Comparison of ENCODE assay signal across 17 cellular contexts in the genomic region with DNA sequence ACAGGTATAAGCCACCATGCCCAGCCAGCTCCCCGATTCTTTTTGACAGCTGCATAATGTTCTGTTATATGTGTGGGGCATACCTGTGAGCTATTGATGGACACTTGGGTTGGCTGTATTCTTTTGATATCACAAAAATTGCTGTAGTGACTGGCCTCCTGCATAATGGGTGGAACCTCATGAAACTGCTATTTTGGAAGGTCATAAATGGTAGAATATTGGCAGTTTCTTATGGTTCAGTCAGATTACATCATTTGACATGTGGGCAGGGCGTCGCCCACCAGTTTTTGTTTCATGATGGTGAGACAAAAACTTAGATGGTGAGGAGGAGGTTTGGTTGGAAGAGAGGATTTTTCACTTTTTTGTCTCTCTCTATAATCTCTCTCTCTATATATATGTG. TPM values are rescaled to one million over a fixed set of nuclear protein-coding genes. Genes with fewer than 3 reads are reported as not detected.
DNase-seq lines count a peak whose midpoint lies in the region; ATAC-seq, FAIRE-seq and TF ChIP-seq lines count a peak whose summit lies in the region.
"Had no signal": no experiment of that assay in that cellular context is flagged by ENCODE, and none has a peak within 500 bp of the region (broad histone marks: within the 10 kb centered on the region; RNA-seq: fewer than 3 reads in every experiment).

No MANE protein-coding gene starts in this region.

- no peak for TF ChIP-seq POLR2A in K562 (conservative IDR thresholded peaks at IDR 0.05)

- TF ChIP-seq CTCF in K562 (IDR thresholded peaks at IDR 0.05 in 2 of 3, conservative IDR thresholded peaks at IDR 0.05 in 1 of 3; ENCODE audit: insufficient read depth in 2 of 3, low read depth in 1 of 3, low read length in 3 of 3) (no peak), type B pancreatic cell (conservative IDR thresholded peaks at IDR 0.05) (no peak)

- H3K79me2 ChIP-seq in K562 (ENCODE audit: control insufficient read depth, insufficient read depth, low read length) = no peaks in the 10 kb centered on the region

- POLR2A ChIA-PET in K562 (lab: Yijun Ruan, JAX) = interaction anchor here (0.7 kb wide), 1 partner anchor 8 kb away, joined by 3 read pairs; no protein-coding TSS in a partner anchor
- POLR2A ChIA-PET in naive thymus-derived CD4-positive, alpha-beta T cell (lab: Charles Lee) = interaction anchor here (1.1 kb wide), 1 partner anchor 9 kb away, joined by 3 read pairs; no protein-coding TSS in a partner anchor

- H2AFZ ChIP-seq in K562 (ENCODE audit: low read depth, low read length) = no peak overlapping the region

- H3K9me3 Mint-ChIP-seq in activated CD8-positive, alpha-beta memory T cell treated with anti-CD3 and anti-CD28 coated beads, Interleukin-2, amount 10 ng/mL, durations not matched to agents 7 days and 5 days (ENCODE audit: low read depth) = no peaks in the 10 kb centered on the region
- no peaks in the 10 kb centered on the region for H3K9me3 Mint-ChIP-seq in T-helper 2 cell treated with Interferon-gamma antibody and Interleukin-4, amounts not matched to agents 5 μg/mL and 100 μg/mL, for 36 hours
- H3K9me3 Mint-ChIP-seq in stimulated activated naive CD8-positive, alpha-beta T cell treated with anti-CD3 and anti-CD28 coated beads, Interleukin-15, amount 100 ng/mL, for 72 hours = peaks cover 0 to 4% of the 10 kb centered on the region in 2 donors
- no peaks in the 10 kb centered on the region for H3K9me3 Mint-ChIP-seq in naive thymus-derived CD4-positive, alpha-beta T cell
- no peaks in the 10 kb centered on the region for H3K9me3 Mint-ChIP-seq in type B pancreatic cell
- H3K9me3 Mint-ChIP-seq: H9 had no signal

- H4K20me1 ChIP-seq in K562 (replicated peaks; ENCODE audit: control insufficient read depth, insufficient read depth, low read length) = no peaks in the 10 kb centered on the region

- in situ Hi-C loops in K562 (cut with MboI) = no loop called here

- no peak overlapping the region for H3K4me3 ChIP-seq in K562
- no peak overlapping the region for H3K4me3 ChIP-seq in naive thymus-derived CD4-positive, alpha-beta T cell (ENCODE audit: low read length)
- H3K4me3 ChIP-seq: A549 had no signal

- WGBS in K562 (ENCODE audit: insufficient coverage, low coverage, missing lambda C conversion rate) = 90% methylated on average over 3 of the region's 3 CpGs

- DNase-seq in activated CD8-positive, alpha-beta memory T cell treated with anti-CD3 and anti-CD28 coated beads, Interleukin-2, amount 10 ng/mL, durations not matched to agents 7 days and 5 days = no peak
- no peak for DNase-seq in activated CD8-positive, alpha-beta memory T cell treated with anti-CD3 and anti-CD28 coated beads, Interleukin-2, amount 50 U/mL, for 4 hours
- no peak for DNase-seq in T-helper 2 cell treated with Interferon-gamma antibody and Interleukin-4, amounts not matched to agents 5 μg/mL and 100 μg/mL, for 36 hours (ENCODE audit: low spot score)
- no peak for DNase-seq in K562 (ENCODE audit: extremely low read depth in 1 of 4, low spot score in 3 of 4)
- DNase-seq in stimulated activated naive CD8-positive, alpha-beta T cell treated with anti-CD3 and anti-CD28 coated beads, Interleukin-15, amount 100 ng/mL, for 72 hours = peak in 1 of 2 donors; percentile 31
- no peak for DNase-seq in naive thymus-derived CD4-positive, alpha-beta T cell
- no peak for DNase-seq in type B pancreatic cell (ENCODE audit: extremely low spot score, unreplicated experiment)
- DNase-seq: COR-L47, DMS153, H9, NCI-H1048, NCI-H1436 treated with DMSO at 0.1 percent for 48 hours, NCI-H2081, NCI-H748 treated with DMSO at 0.1 percent for 48 hours had no signal

- peaks cover 0 to 5% of the 10 kb centered on the region in 2 experiments; a peak in 2 of 5 replicates for H3K4me1 ChIP-seq in K562 (replicated peaks in 1 of 2; ENCODE audit: control insufficient read depth in 2 of 2, insufficient read depth in 2 of 2, low read length in 2 of 2)
- no peaks in the 10 kb centered on the region for H3K4me1 ChIP-seq in naive thymus-derived CD4-positive, alpha-beta T cell (ENCODE audit: control insufficient read depth in 2 of 2, insufficient read depth in 2 of 2, low read length in 2 of 2)
- H3K4me1 ChIP-seq: A549 had no signal

- H3K36me3 ChIP-seq in K562 (ENCODE audit: control insufficient read depth, insufficient read depth, low read length) = peaks cover 82% of the 10 kb centered on the region; the same call in 2 of the 3 replicates
- peaks cover 0 to 26% (median 3%) of the 10 kb centered on the region in 3 experiments for H3K36me3 ChIP-seq in naive thymus-derived CD4-positive, alpha-beta T cell (ENCODE audit: control insufficient read depth in 2 of 3, insufficient read depth in 3 of 3, low read length in 3 of 3)

- no peaks in the 10 kb centered on the region for H3K27me3 ChIP-seq in K562 (ENCODE audit: control insufficient read depth in 2 of 2, insufficient read depth in 2 of 2, low read length in 2 of 2)
- no peaks in the 10 kb centered on the region for H3K27me3 ChIP-seq in naive thymus-derived CD4-positive, alpha-beta T cell (ENCODE audit: control insufficient read depth in 2 of 2, insufficient read depth in 2 of 2, low read length in 2 of 2)

- H3K9ac ChIP-seq in K562 (ENCODE audit: insufficient read depth in 1 of 2, low read depth in 2 of 2, low read length in 2 of 2) = no peak overlapping the region

- no peak overlapping the region for H3K4me2 ChIP-seq in K562 (ENCODE audit: insufficient read depth, low read length)
- H3K4me2 ChIP-seq: A549 had no signal

- peaks cover 21% of the 10 kb centered on the region for H3K36me3 Mint-ChIP-seq in activated CD8-positive, alpha-beta memory T cell treated with anti-CD3 and anti-CD28 coated beads, Interleukin-2, amount 10 ng/mL, durations not matched to agents 7 days and 5 days
- H3K36me3 Mint-ChIP-seq in T-helper 2 cell treated with Interferon-gamma antibody and Interleukin-4, amounts not matched to agents 5 μg/mL and 100 μg/mL, for 36 hours (ENCODE audit: low read depth) = peaks cover 46% of the 10 kb centered on the region
- H3K36me3 Mint-ChIP-seq in naive thymus-derived CD4-positive, alpha-beta T cell = peaks cover 5 to 47% (median 14%) of the 10 kb centered on the region in 5 donors
- peaks cover 12% of the 10 kb centered on the region for H3K36me3 Mint-ChIP-seq in type B pancreatic cell

- no peak overlapping the region for H3K4me3 Mint-ChIP-seq in activated CD8-positive, alpha-beta memory T cell treated with anti-CD3 and anti-CD28 coated beads, Interleukin-2, amount 10 ng/mL, durations not matched to agents 7 days and 5 days
- H3K4me3 Mint-ChIP-seq in T-helper 2 cell treated with Interferon-gamma antibody and Interleukin-4, amounts not matched to agents 5 μg/mL and 100 μg/mL, for 36 hours = no peak overlapping the region
- peak overlapping the region in 1 of 2 donors; percentile 49 for H3K4me3 Mint-ChIP-seq in stimulated activated naive CD8-positive, alpha-beta T cell treated with anti-CD3 and anti-CD28 coated beads, Interleukin-15, amount 100 ng/mL, for 72 hours
- no peak overlapping the region for H3K4me3 Mint-ChIP-seq in naive thymus-derived CD4-positive, alpha-beta T cell
- H3K4me3 Mint-ChIP-seq in type B pancreatic cell = no peak overlapping the region
- H3K4me3 Mint-ChIP-seq: H9 had no signal

- TF ChIP-seq RAD21 in K562 (CRISPR knock-in tag; conservative IDR thresholded peaks at IDR 0.05 in 1 of 2, IDR thresholded peaks at IDR 0.05 in 1 of 2) = no peak

- intact Hi-C loops in K562 (cut with micrococcal nuclease) = no loop called here
- intact Hi-C loops in naive thymus-derived CD4-positive, alpha-beta T cell (cut with micrococcal nuclease) = no loop called here

- BruUV-seq in K562 (replicated peaks; lab: Mats Ljungman, UMichigan) = no TSS peak

- no peaks in the 10 kb centered on the region for H3K9me3 ChIP-seq in K562 (replicated peaks; ENCODE audit: control insufficient read depth, insufficient read depth, low read depth, low read length)
- no peaks in the 10 kb centered on the region for H3K9me3 ChIP-seq in naive thymus-derived CD4-positive, alpha-beta T cell (ENCODE audit: control insufficient read depth in 2 of 3, low read length in 3 of 3)
- H3K9me3 ChIP-seq: A549 had no signal

- H3K9me1 ChIP-seq in K562 (ENCODE audit: control insufficient read depth, insufficient read depth, low read length) = no peaks in the 10 kb centered on the region

- no peak overlapping the region for H3K27ac ChIP-seq in K562 (ENCODE audit: extremely low read depth, low read depth, low read length)
- no peak overlapping the region for H3K27ac ChIP-seq in naive thymus-derived CD4-positive, alpha-beta T cell (ENCODE audit: low read depth, low read length)
- H3K27ac ChIP-seq: A549, C4-2B had no signal

- no peak for TF ChIP-seq EP300 in K562 (IDR thresholded peaks at IDR 0.05; ENCODE audit: low read length)

- no peak for FAIRE-seq in K562 (lab: Jason Lieb, UNC)
- FAIRE-seq: A549, GM19239 had no signal

- CTCF ChIA-PET in activated CD8-positive, alpha-beta memory T cell treated with anti-CD3 and anti-CD28 coated beads, Interleukin-2, amount 10 ng/mL, durations not matched to agents 7 days and 5 days (lab: Charles Lee) = interaction anchor here (0.7 to 1.2 kb wide), 2 partner anchors 8 to 82 kb away, joined by 3 read pairs; no protein-coding TSS in a partner anchor
- CTCF ChIA-PET in K562 (lab: Yijun Ruan, JAX; ENCODE audit: low intra/inter-chr PET ratio) = no interaction called here
- CTCF ChIA-PET in naive thymus-derived CD4-positive, alpha-beta T cell (lab: Charles Lee) = interaction anchor here (0.6 kb wide), 1 partner anchor 37 kb away, joined by 3 read pairs; no protein-coding TSS in a partner anchor

- H3K4me1 Mint-ChIP-seq in activated CD8-positive, alpha-beta memory T cell treated with anti-CD3 and anti-CD28 coated beads, Interleukin-2, amount 10 ng/mL, durations not matched to agents 7 days and 5 days = peaks cover 9% of the 10 kb centered on the region
- peaks cover 4% of the 10 kb centered on the region for H3K4me1 Mint-ChIP-seq in T-helper 2 cell treated with Interferon-gamma antibody and Interleukin-4, amounts not matched to agents 5 μg/mL and 100 μg/mL, for 36 hours (ENCODE audit: low read depth)
- H3K4me1 Mint-ChIP-seq in stimulated activated naive CD8-positive, alpha-beta T cell treated with anti-CD3 and anti-CD28 coated beads, Interleukin-15, amount 100 ng/mL, for 72 hours = peaks cover 16% of the 10 kb centered on the region
- peaks cover under 1 to 7% (median 2%) of the 10 kb centered on the region in 7 donors for H3K4me1 Mint-ChIP-seq in naive thymus-derived CD4-positive, alpha-beta T cell
- no peaks in the 10 kb centered on the region for H3K4me1 Mint-ChIP-seq in type B pancreatic cell (ENCODE audit: unreplicated experiment)
- H3K4me1 Mint-ChIP-seq: H9 had no signal

- peak; percentile 20 for ATAC-seq in activated CD8-positive, alpha-beta memory T cell treated with anti-CD3 and anti-CD28 coated beads, Interleukin-2, amount 10 ng/mL, durations not matched to agents 7 days and 5 days
- ATAC-seq in K562 = no peak
- ATAC-seq in stimulated activated naive CD8-positive, alpha-beta T cell treated with anti-CD3 and anti-CD28 coated beads, Interleukin-15, amount 100 ng/mL, for 72 hours = peak; percentile 62
- ATAC-seq in naive thymus-derived CD4-positive, alpha-beta T cell = no peak
- ATAC-seq: A549 had no signal

- H3K27ac Mint-ChIP-seq in activated CD8-positive, alpha-beta memory T cell treated with anti-CD3 and anti-CD28 coated beads, Interleukin-2, amount 10 ng/mL, durations not matched to agents 7 days and 5 days = peak overlapping the region; percentile 67
- peak overlapping the region; percentile 73 for H3K27ac Mint-ChIP-seq in T-helper 2 cell treated with Interferon-gamma antibody and Interleukin-4, amounts not matched to agents 5 μg/mL and 100 μg/mL, for 36 hours
- H3K27ac Mint-ChIP-seq in stimulated activated naive CD8-positive, alpha-beta T cell treated with anti-CD3 and anti-CD28 coated beads, Interleukin-15, amount 100 ng/mL, for 72 hours = peak overlapping the region; percentile 86 to 88
- peak overlapping the region in 2 of 9 donors; percentile 14 to 31 for H3K27ac Mint-ChIP-seq in naive thymus-derived CD4-positive, alpha-beta T cell
- no peak overlapping the region for H3K27ac Mint-ChIP-seq in type B pancreatic cell
- H3K27ac Mint-ChIP-seq: H9 had no signal

- H3K27me3 Mint-ChIP-seq in activated CD8-positive, alpha-beta memory T cell treated with anti-CD3 and anti-CD28 coated beads, Interleukin-2, amount 10 ng/mL, durations not matched to agents 7 days and 5 days = no peaks in the 10 kb centered on the region
- H3K27me3 Mint-ChIP-seq in T-helper 2 cell treated with Interferon-gamma antibody and Interleukin-4, amounts not matched to agents 5 μg/mL and 100 μg/mL, for 36 hours (ENCODE audit: low read depth) = no peaks in the 10 kb centered on the region
- H3K27me3 Mint-ChIP-seq in stimulated activated naive CD8-positive, alpha-beta T cell treated with anti-CD3 and anti-CD28 coated beads, Interleukin-15, amount 100 ng/mL, for 72 hours = no peaks in the 10 kb centered on the region
- H3K27me3 Mint-ChIP-seq in naive thymus-derived CD4-positive, alpha-beta T cell = no peaks in the 10 kb centered on the region
- no peaks in the 10 kb centered on the region for H3K27me3 Mint-ChIP-seq in type B pancreatic cell

RNA-seq across cellular contexts. Expression of a gene that starts 26.7 kb away (rescaled TPM):
- total RNA-seq in activated CD8-positive, alpha-beta memory T cell treated with anti-CD3 and anti-CD28 coated beads, Interleukin-2, amount 10 ng/mL, durations not matched to agents 7 days and 5 days = 10 to 100 TPM; 56.5 to 88.0 TPM
- total RNA-seq in K562 (2011; cell fraction: chromatin; rRNA removed; ENCODE audit: low replicate concordance) = 337 and 699 TPM in 2 replicates
- total RNA-seq in K562 (2011; cell fraction: nucleolus; rRNA removed) = 179 and 196 TPM in 2 replicates
- 243 and 244 TPM in 2 replicates for total RNA-seq in K562 (2011; cell fraction: nucleoplasm; rRNA removed)
- total RNA-seq in K562 (2014; rRNA removed) (78.2 and 82.6 TPM in 2 replicates), K562 (2014; rRNA removed; fragmentation: Illumina TruSeq; extraction: Trizol) (67.6 and 81.1 TPM in 2 replicates), K562 (2015; rRNA removed; fragmentation: Illumina TruSeq; extraction: Trizol) (73.9 and 83.8 TPM in 2 replicates), K562 (2021) (101 and 113 TPM in 2 replicates), type B pancreatic cell (ENCODE audit: low replicate concordance) (52.9 and 56.6 TPM in 2 replicates)
- polyA plus RNA-seq in K562 (2011; rRNA removed) (151 and 192 TPM in 2 replicates), K562 (2014; fragmentation: Illumina TruSeq; extraction: Trizol) (128 and 149 TPM in 2 replicates), K562 (2014; fragmentation: Nextera tagmentation; extraction: Ambion mirVana) (10 to 100 TPM; 17.7 to 25.3 TPM), K562 (2014; rRNA removed) (77.3 and 95.9 TPM in 2 replicates)
- 128 and 145 TPM in 2 replicates for polyA plus RNA-seq in K562 (2011; cell fraction: cytosol; rRNA removed)
- 458 and 560 TPM in 2 replicates for polyA plus RNA-seq in K562 (2011; cell fraction: nucleus; rRNA removed)
- polyA plus RNA-seq in K562 (2012) = 62.8 and 102 TPM in 2 replicates
- 241 and 345 TPM in 2 replicates for polyA minus RNA-seq in K562 (2011; rRNA and poly(A)+ RNA removed)
- 104 and 113 TPM in 2 replicates for polyA minus RNA-seq in K562 (2011; cell fraction: cytosol; rRNA and poly(A)+ RNA removed)
- 100 and 315 TPM in 2 replicates for polyA minus RNA-seq in K562 (2011; cell fraction: nucleus; rRNA and poly(A)+ RNA removed)
- 100 to 1,000 TPM in 4 of 5 experiments, 10 to 100 TPM in 1; 60.1 to 232 (median 112) TPM for total RNA-seq in naive thymus-derived CD4-positive, alpha-beta T cell
- 10 to 100 TPM; 11.8 to 19.2 TPM for polyA plus RNA-seq in naive thymus-derived CD4-positive, alpha-beta T cell

Comparison
In these comparisons a context has a peak if more than half of its experiments do, and no peak if none do; other contexts are left out.
1. ATAC-seq: peak in activated CD8-positive, alpha-beta memory T cell treated with anti-CD3 and anti-CD28 coated beads, Interleukin-2, amount 10 ng/mL, durations not matched to agents 7 days and 5 days (single experiment) and stimulated activated naive CD8-positive, alpha-beta T cell treated with anti-CD3 and anti-CD28 coated beads, Interleukin-15, amount 100 ng/mL, for 72 hours (single experiment); none in K562 (single experiment) and naive thymus-derived CD4-positive, alpha-beta T cell (single experiment).